In genomic region chr2:233519787-233520611, GRCh38 we compare ENCODE assay signal across 12 cellular contexts. TPM values are rescaled to one million over a fixed set of nuclear protein-coding genes. Genes with fewer than 3 reads are reported as not detected.
DNase-seq lines count a peak whose midpoint lies in the region; ATAC-seq and TF ChIP-seq lines count a peak whose summit lies in the region.
"Had no signal": no experiment of that assay in that cellular context is flagged by ENCODE, and none has a peak within 500 bp of the region (broad histone marks: within the 10 kb centered on the region; RNA-seq: fewer than 3 reads in every experiment).

No MANE protein-coding gene starts in this region.

- no peaks in the 10 kb centered on the region for H3K27me3 ChIP-seq in CD4-positive, alpha-beta T cell (ENCODE audit: control insufficient read depth, insufficient read depth, low read length)
- H3K27me3 ChIP-seq in testis: no peaks in the 10 kb centered on the region

- H3K36me3 Mint-ChIP-seq in activated T-helper 17 cell treated with anti-CD3 and anti-CD28 coated beads, Interleukin-2, amount 50 U/mL, for 72 hours (ENCODE audit: low read depth): peaks cover 39% of the 10 kb centered on the region
- H3K36me3 Mint-ChIP-seq in CD4-positive, alpha-beta T cell (ENCODE audit: low read depth): peaks cover 38% of the 10 kb centered on the region

- TF ChIP-seq CTCF in CD4-positive, alpha-beta T cell (IDR thresholded peaks at IDR 0.05): no peak
- no peak for TF ChIP-seq CTCF in RWPE1 (conservative IDR thresholded peaks at IDR 0.05; ENCODE audit: low read depth)
- TF ChIP-seq CTCF in testis (IDR thresholded peaks at IDR 0.05): no peak

- H3K36me3 ChIP-seq in testis (ENCODE audit: low read depth, missing control alignments): no peaks in the 10 kb centered on the region

- no peaks in the 10 kb centered on the region for H3K9me3 ChIP-seq in CD4-positive, alpha-beta T cell (ENCODE audit: control insufficient read depth, low read length)
- H3K9me3 ChIP-seq in testis: no peaks in the 10 kb centered on the region

- H3K27ac Mint-ChIP-seq in activated T-helper 17 cell treated with anti-CD3 and anti-CD28 coated beads, Interleukin-2, amount 50 U/mL, for 72 hours: no peak overlapping the region
- H3K27ac Mint-ChIP-seq in CD4-positive, alpha-beta T cell: no peak overlapping the region
- H3K27ac Mint-ChIP-seq: CD8-positive, alpha-beta memory T cell; T-helper 1 cell treated with Interleukin-12 subunit alpha and Interleukin-12 subunit beta and Interleukin-4 antibody, amounts not matched to agents 30 μg/mL and 1 μg/mL, for 36 hours had no signal

- no peaks in the 10 kb centered on the region for H3K27me3 Mint-ChIP-seq in activated T-helper 17 cell treated with anti-CD3 and anti-CD28 coated beads, Interleukin-2, amount 50 U/mL, for 72 hours
- H3K27me3 Mint-ChIP-seq in CD4-positive, alpha-beta T cell: no peaks in the 10 kb centered on the region
- H3K27me3 Mint-ChIP-seq: CD8-positive, alpha-beta memory T cell had no signal

- no peak overlapping the region for H3K27ac ChIP-seq in CD4-positive, alpha-beta T cell (ENCODE audit: low read depth, low read length)
- H3K27ac ChIP-seq in RWPE1 (no peak overlapping the region), testis (no peak overlapping the region)

- no peaks in the 10 kb centered on the region for H3K9me3 Mint-ChIP-seq in activated T-helper 17 cell treated with anti-CD3 and anti-CD28 coated beads, Interleukin-2, amount 50 U/mL, for 72 hours
- no peaks in the 10 kb centered on the region for H3K9me3 Mint-ChIP-seq in CD4-positive, alpha-beta T cell
- H3K9me3 Mint-ChIP-seq: CD8-positive, alpha-beta memory T cell; T-helper 1 cell treated with Interleukin-12 subunit alpha and Interleukin-12 subunit beta and Interleukin-4 antibody, amounts not matched to agents 30 μg/mL and 1 μg/mL, for 36 hours had no signal

- TF ChIP-seq POLR2A in testis (IDR thresholded peaks at IDR 0.05): no peak

- no peaks in the 10 kb centered on the region for H3K4me1 Mint-ChIP-seq in activated T-helper 17 cell treated with anti-CD3 and anti-CD28 coated beads, Interleukin-2, amount 50 U/mL, for 72 hours
- no peaks in the 10 kb centered on the region for H3K4me1 Mint-ChIP-seq in CD4-positive, alpha-beta T cell (ENCODE audit: low read depth)
- H3K4me1 Mint-ChIP-seq: CD8-positive, alpha-beta memory T cell had no signal

- no peak overlapping the region for H3K4me3 Mint-ChIP-seq in activated T-helper 17 cell treated with anti-CD3 and anti-CD28 coated beads, Interleukin-2, amount 50 U/mL, for 72 hours
- no peak overlapping the region for H3K4me3 Mint-ChIP-seq in CD4-positive, alpha-beta T cell
- H3K4me3 Mint-ChIP-seq: CD8-positive, alpha-beta memory T cell; T-helper 1 cell treated with Interleukin-12 subunit alpha and Interleukin-12 subunit beta and Interleukin-4 antibody, amounts not matched to agents 30 μg/mL and 1 μg/mL, for 36 hours had no signal

- CTCF ChIA-PET in CD4-positive, alpha-beta T cell (lab: Charles Lee): no interaction called here
- CTCF ChIA-PET in RWPE1 (lab: Yijun Ruan, JAX): interaction anchor here (0.6 kb wide), 1 partner anchor 93 kb away, joined by 3 read pairs; no protein-coding TSS in a partner anchor

- WGBS in testis, 2 donors: 78 to 82% methylated on average over 3 of the region's 3 CpGs

- no peak for DNase-seq in cerebellar nuclear complex (lab: John Stamatoyannopoulos, UW)
- no peak for DNase-seq in CD4-positive, alpha-beta T cell
- DNase-seq in RWPE1 (ENCODE audit: low spot score): no peak
- no peak for DNase-seq in testis
- DNase-seq: CD8-positive, alpha-beta memory T cell; NCI-H2081 had no signal

- intact Hi-C loops in CD4-positive, alpha-beta T cell (cut with DNase I, micrococcal nuclease): no loop called here
- intact Hi-C loops in testis (cut with DNase I; ENCODE audit: low total_unique reads): no loop called here

- ATAC-seq in GM18499 (IDR thresholded peaks at IDR 0.05; ENCODE audit: insufficient read depth, unreplicated experiment) (peak; percentile 92), GM21515 (IDR thresholded peaks at IDR 0.05; ENCODE audit: unreplicated experiment) (peak; percentile 93), HG03139 (IDR thresholded peaks at IDR 0.05; ENCODE audit: unreplicated experiment) (peak; percentile 87)
- ATAC-seq in activated T-helper 17 cell treated with anti-CD3 and anti-CD28 coated beads, Interleukin-2, amount 50 U/mL, for 72 hours (replicated peaks): peak; percentile 32
- no peak for ATAC-seq in CD4-positive, alpha-beta T cell (ENCODE audit: poor library complexity)
- ATAC-seq: HCT116 had no signal

- no peak overlapping the region for H3K4me3 ChIP-seq in testis

- no peaks in the 10 kb centered on the region for H3K4me1 ChIP-seq in testis

- POLR2A ChIA-PET in CD4-positive, alpha-beta T cell (lab: Charles Lee): no interaction called here
- POLR2A ChIA-PET in RWPE1 (lab: Yijun Ruan, JAX; ENCODE audit: low non-redundant PET): no interaction called here

RNA-seq across cellular contexts. Expression of gene USP40, which starts 46.6 kb away (rescaled TPM):
- 10 to 100 TPM; 11.3 to 13.5 TPM for total RNA-seq in activated T-helper 17 cell treated with anti-CD3 and anti-CD28 coated beads, Interleukin-2, amount 50 U/mL, for 72 hours
- total RNA-seq in CD4-positive, alpha-beta T cell: 1 to 10 TPM; 7.2 to 8.7 TPM
- 10 to 100 TPM; 70.2 to 87.3 TPM for total RNA-seq in testis
- polyA plus RNA-seq in testis (ENCODE audit: insufficient read depth, low read depth, low replicate concordance): 42.0 TPM

Comparison
In these comparisons a context has a peak if more than half of its experiments do, and no peak if none do; other contexts are left out.
1. RNA of gene USP40, which starts 46.6 kb away (total RNA-seq): 70.2 to 87.3 TPM in testis; 11.3 to 13.5 TPM in activated T-helper 17 cell treated with anti-CD3 and anti-CD28 coated beads, Interleukin-2, amount 50 U/mL, for 72 hours and 7.2 to 8.7 TPM in CD4-positive, alpha-beta T cell; every median in the first group is over 4 times any median in the second.